8 cellular contexts compared by ENCODE assay signal in the genomic region with DNA sequence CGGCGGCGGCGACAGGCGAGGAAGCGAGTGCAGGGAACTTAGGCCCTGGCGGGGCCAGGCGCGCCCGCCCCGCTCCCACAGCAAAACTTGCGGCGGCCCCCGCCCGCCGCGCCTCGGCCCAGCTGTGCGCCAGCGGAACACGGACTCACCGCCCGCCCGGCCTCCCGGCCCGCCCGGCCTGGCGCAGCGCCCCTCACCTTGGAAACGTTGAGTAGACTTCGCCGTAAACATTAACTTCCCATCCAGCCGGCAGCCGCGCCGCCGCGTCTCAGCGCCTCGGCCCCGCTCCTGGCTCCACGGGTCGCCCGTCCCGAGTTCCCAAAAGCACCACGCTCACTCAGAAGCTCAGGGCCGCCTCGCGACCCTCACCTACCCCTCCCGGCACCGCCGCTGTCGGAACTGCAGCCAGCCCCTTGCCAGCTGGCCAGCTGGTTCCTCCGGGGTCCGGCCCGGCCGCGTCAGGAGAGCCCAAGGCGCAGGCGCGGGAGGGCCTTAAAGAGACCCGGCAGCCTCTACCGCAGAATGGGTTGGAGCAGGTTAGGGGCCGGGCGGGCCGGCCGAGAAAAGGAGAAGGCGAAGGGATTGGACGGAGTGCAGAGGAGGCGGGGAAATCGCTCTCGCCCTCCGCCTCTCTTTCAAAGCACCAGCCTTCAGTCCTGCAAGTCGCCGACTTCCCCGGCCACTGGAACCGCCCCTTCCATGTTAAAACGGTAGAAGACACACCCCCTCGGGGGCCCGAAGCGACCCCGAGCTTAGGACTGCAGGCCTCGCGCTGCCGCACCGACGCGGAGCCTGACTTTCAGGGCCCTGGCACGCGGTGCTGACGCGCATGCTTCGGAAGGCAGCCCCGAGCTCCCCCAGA. TPM values are rescaled to one million over a fixed set of nuclear protein-coding genes. Genes with fewer than 3 reads are reported as not detected.
DNase-seq lines count a peak whose midpoint lies in the region; ATAC-seq and TF ChIP-seq lines count a peak whose summit lies in the region.

A gene (minus strand): TSS at position 470 of the 862 bp plus-strand sequence. CDS start 48,562 bp downstream, outside the sequence.

- H3K27ac ChIP-seq in HUES64 (ENCODE audit: low read depth, low read length) (peak within 1 kb of the TSS; percentile 77; the same call in 1 of the 2 replicates), OCI-LY3 (ENCODE audit: low read length) (peak within 1 kb of the TSS; percentile 43)

- H4K20me1 ChIP-seq in OCI-LY3 (ENCODE audit: insufficient read depth, low read length), result no peaks in the 10 kb centered on the region

- H3K4me2 ChIP-seq in OCI-LY3 (ENCODE audit: low read length), result peak within 1 kb of the TSS; percentile 71

- H3K36me3 ChIP-seq in HUES64 (ENCODE audit: insufficient read depth, low read length) (no peaks in the 10 kb centered on the region), OCI-LY3 (replicated peaks; ENCODE audit: low read depth, low read length) (no peaks in the 10 kb centered on the region)

- H2AFZ ChIP-seq in OCI-LY3 (ENCODE audit: low read depth, low read length), result peak within 1 kb of the TSS; percentile 99

- H3K9ac ChIP-seq in HUES64 (ENCODE audit: low read depth, low read length) (peak within 1 kb of the TSS; percentile 74), OCI-LY3 (ENCODE audit: low read length) (peak within 1 kb of the TSS; percentile 84)

- peak; percentile 94 for ATAC-seq in GM21515 (IDR thresholded peaks at IDR 0.05; ENCODE audit: unreplicated experiment)

- peaks cover 25% of the 10 kb centered on the region for H3K79me2 ChIP-seq in OCI-LY3 (ENCODE audit: low read length)

- WGBS in HUES64, result under 1% methylated on average over 94 of the region's 94 CpGs

- H3K4me1 ChIP-seq in HUES64 (ENCODE audit: insufficient read depth, low read length) (peaks cover 5% of the 10 kb centered on the region; the same call in 1 of the 2 replicates), OCI-LY3 (ENCODE audit: low read length) (peaks cover 8% of the 10 kb centered on the region; the same call in 1 of the 2 replicates), mononuclear cell (ENCODE audit: insufficient read depth, low read length) (peaks cover 40% of the 10 kb centered on the region)

- TF ChIP-seq CTCF in OCI-LY3 (IDR thresholded peaks at IDR 0.05; ENCODE audit: low read depth, low read length), result no peak
- TF ChIP-seq CTCF in epithelial cell of esophagus (IDR thresholded peaks at IDR 0.05; ENCODE audit: insufficient read depth, low read depth, low read length, missing control alignments), result peak; percentile 24

- H3K4me3 ChIP-seq in HUES64 (ENCODE audit: low read length) (peak within 1 kb of the TSS; percentile 81), OCI-LY3 (ENCODE audit: low read length) (peak within 1 kb of the TSS; percentile 98), epithelial cell of esophagus (ENCODE audit: low read length) (peak within 1 kb of the TSS; percentile 81), mononuclear cell (ENCODE audit: low read length) (peak within 1 kb of the TSS; percentile 63)

- H3K9me3 ChIP-seq in HUES64 (ENCODE audit: insufficient read depth, low read depth, low read length), result no peaks in the 10 kb centered on the region
- no peaks in the 10 kb centered on the region for H3K9me3 ChIP-seq in OCI-LY3 (ENCODE audit: insufficient read depth, low read length)
- H3K9me3 ChIP-seq in mononuclear cell (ENCODE audit: low read depth, low read length), result no peaks in the 10 kb centered on the region

- H3K27me3 ChIP-seq in HUES64 (ENCODE audit: insufficient read depth, low read length), result peaks cover 5% of the 10 kb centered on the region; the same call in 1 of the 2 replicates
- H3K27me3 ChIP-seq in OCI-LY3 (ENCODE audit: low read depth, low read length), result no peaks in the 10 kb centered on the region
- peaks cover 7% of the 10 kb centered on the region for H3K27me3 ChIP-seq in mononuclear cell (ENCODE audit: insufficient read depth, low read length)

- peak; percentile 96 for DNase-seq in DMS 273 treated with DMSO at 0.1 percent for 48 hours (lab: John Stamatoyannopoulos, UW)
- peak; percentile 38 for DNase-seq in activated T-cell treated with anti-CD3 and anti-CD28 coated beads for 4 hours
- DNase-seq in epithelial cell of esophagus (ENCODE audit: low read depth), result peak; percentile 97
- DNase-seq in stimulated activated CD8-positive, alpha-beta memory T cell treated with anti-CD3 and anti-CD28 coated beads, Interleukin-4, amount 100 ng/mL, for 1 hour (ENCODE audit: low read depth in 2 of 2, low spot score in 1 of 2), result peak; percentile 7 to 16

RNA-seq across cellular contexts. Expression of the gene that starts here (rescaled TPM):
- polyA plus RNA-seq in HUES64 (2013, experiment 1 of 2), result 4.6 TPM
- polyA plus RNA-seq in HUES64 (2013, experiment 2 of 2), result 7.2 TPM
- total RNA-seq in mononuclear cell, result 16.9 TPM

Comparison
In these comparisons a context has a peak if more than half of its experiments do, and no peak if none do; other contexts are left out.
1. Peak in every context shown above with its lines: DNase-seq, ATAC-seq, H3K4me3 ChIP-seq and H3K27ac ChIP-seq.
2. DNase-seq: peak in every context shown above with its lines; median percentile 97 in epithelial cell of esophagus; 96 in DMS 273 treated with DMSO at 0.1 percent for 48 hours; 38 in activated T-cell treated with anti-CD3 and anti-CD28 coated beads for 4 hours; 12 in stimulated activated CD8-positive, alpha-beta memory T cell treated with anti-CD3 and anti-CD28 coated beads, Interleukin-4, amount 100 ng/mL, for 1 hour.